16 cellular contexts compared by ENCODE assay signal in the genomic region with DNA sequence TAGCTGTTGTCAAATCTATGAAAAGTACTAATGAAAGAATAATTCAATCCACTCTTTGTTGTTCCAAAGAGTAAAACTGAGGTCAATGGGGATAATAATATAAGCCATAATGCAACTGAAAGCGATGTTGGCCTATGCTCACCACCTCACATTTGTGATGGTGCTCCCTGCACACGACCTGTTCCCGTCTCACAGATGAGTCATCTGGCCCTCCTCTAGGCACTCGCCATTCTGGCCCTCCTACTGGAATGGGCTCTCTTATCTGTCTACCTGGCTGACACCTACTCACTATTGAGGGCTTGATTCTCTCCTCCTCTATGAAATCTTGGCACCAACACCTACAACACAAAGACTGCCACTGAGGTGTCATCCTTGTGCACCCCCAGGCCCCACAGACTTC.
A peak's percentile ranks its signal among the peaks of the same experiment; 100 is the strongest.
DNase-seq lines count a peak whose midpoint lies in the region; ATAC-seq and TF ChIP-seq lines count a peak whose summit lies in the region.
"Had no signal": no experiment of that assay in that cellular context is flagged by ENCODE, and none has a peak within 500 bp of the region (broad histone marks: within the 10 kb centered on the region; RNA-seq: fewer than 3 reads in every experiment).

No MANE protein-coding gene starts in this region.

- no TSS peak for BruUV-seq in mammary epithelial cell (replicated peaks; lab: Mats Ljungman, UMichigan)
- BruUV-seq in MCF 10A (replicated peaks; lab: Mats Ljungman, UMichigan): no TSS peak

- intact Hi-C loops in mammary epithelial cell (cut with micrococcal nuclease) (loop anchor here (10.0 kb wide), 1 partner anchor 391 kb away; no protein-coding TSS in a partner anchor), MCF 10A (cut with micrococcal nuclease) (no loop called here), esophagus muscularis mucosa (cut with DNase I) (no loop called here)

- H3K27me3 Mint-ChIP-seq in MCF 10A (ENCODE audit: insufficient read depth, unreplicated experiment): no peaks in the 10 kb centered on the region
- H3K27me3 Mint-ChIP-seq in activated T-helper 17 cell treated with anti-CD3 and anti-CD28 coated beads, Interleukin-2, amount 50 U/mL, for 72 hours: no peaks in the 10 kb centered on the region
- H3K27me3 Mint-ChIP-seq: CD4-positive, alpha-beta memory T cell had no signal

- no peaks in the 10 kb centered on the region for H3K9me3 Mint-ChIP-seq in MCF 10A (ENCODE audit: unreplicated experiment)
- peaks cover 4% of the 10 kb centered on the region for H3K9me3 Mint-ChIP-seq in activated T-helper 17 cell treated with anti-CD3 and anti-CD28 coated beads, Interleukin-2, amount 50 U/mL, for 72 hours
- H3K9me3 Mint-ChIP-seq: GM23338 had no signal

- H4K20me1 ChIP-seq in mammary epithelial cell (ENCODE audit: insufficient read depth, low read length): no peaks in the 10 kb centered on the region

- H3K27me3 ChIP-seq in mammary epithelial cell (ENCODE audit: insufficient read depth, low read length) (no peaks in the 10 kb centered on the region), esophagus muscularis mucosa (no peaks in the 10 kb centered on the region)

- H3K36me3 ChIP-seq in mammary epithelial cell (ENCODE audit: insufficient read depth, low read length) (no peaks in the 10 kb centered on the region), esophagus muscularis mucosa (no peaks in the 10 kb centered on the region)

- H3K9ac ChIP-seq in mammary epithelial cell (ENCODE audit: insufficient read depth, low read length): no peak overlapping the region

- H3K4me3 Mint-ChIP-seq in MCF 10A (ENCODE audit: unreplicated experiment): no peak overlapping the region
- no peak overlapping the region for H3K4me3 Mint-ChIP-seq in activated T-helper 17 cell treated with anti-CD3 and anti-CD28 coated beads, Interleukin-2, amount 50 U/mL, for 72 hours
- H3K4me3 Mint-ChIP-seq: CD4-positive, alpha-beta memory T cell; GM23338; H9 had no signal

- TF ChIP-seq POLR2A in esophagus muscularis mucosa (IDR thresholded peaks at IDR 0.05; ENCODE audit: low read depth): no peak

- H3K4me1 Mint-ChIP-seq in MCF 10A (ENCODE audit: insufficient read depth, unreplicated experiment): no peaks in the 10 kb centered on the region
- H3K4me1 Mint-ChIP-seq in activated T-helper 17 cell treated with anti-CD3 and anti-CD28 coated beads, Interleukin-2, amount 50 U/mL, for 72 hours: no peaks in the 10 kb centered on the region
- H3K4me1 Mint-ChIP-seq: CD4-positive, alpha-beta memory T cell had no signal

- H3K4me1 ChIP-seq in mammary epithelial cell (ENCODE audit: insufficient read depth, low read length) (peaks cover 10% of the 10 kb centered on the region), esophagus muscularis mucosa (no peaks in the 10 kb centered on the region)

- H3K4me3 ChIP-seq in mammary epithelial cell (replicated peaks in 1 of 3; ENCODE audit: insufficient read depth in 1 of 3, low read depth in 2 of 3, low read length in 3 of 3) (no peak overlapping the region), esophagus muscularis mucosa (no peak overlapping the region)
- H3K4me3 ChIP-seq: GM12878, GM23338 had no signal

- 88% methylated on average over 4 of the region's 4 CpGs for WGBS in mammary epithelial cell (ENCODE audit: low coverage, missing lambda C conversion rate)
- WGBS in esophagus muscularis mucosa: 96% methylated on average over 4 of the region's 4 CpGs

- no peak for TF ChIP-seq EP300 in esophagus muscularis mucosa (IDR thresholded peaks at IDR 0.05)

- CTCF ChIA-PET in mammary epithelial cell (lab: Charles Lee; ENCODE audit: low non-redundant PET): no interaction called here
- CTCF ChIA-PET in MCF 10A (lab: Yijun Ruan, JAX): interaction anchor here (0.5 to 0.7 kb wide), 2 partner anchors 44 to 396 kb away, joined by 3 read pairs; no protein-coding TSS in a partner anchor

- DNase-seq in mammary epithelial cell (no peak), MCF 10A (ENCODE audit: unreplicated experiment) (no peak), esophagus muscularis mucosa (ENCODE audit: extremely low spot score) (peak; percentile 62), SIG-M5 treated with dmso at 0.1 percent for 504 hours (lab: John Stamatoyannopoulos, UW; ENCODE audit: unreplicated experiment) (no peak)
- DNase-seq: C1 segment of cervical spinal cord; Caco-2; CD4-positive, alpha-beta memory T cell; DMS 273 treated with DMSO at 0.1 percent for 48 hours; DMS79; GDM1; H9 had no signal

- no peak overlapping the region for H3K27ac Mint-ChIP-seq in MCF 10A (ENCODE audit: low read depth, unreplicated experiment)
- H3K27ac Mint-ChIP-seq in activated T-helper 17 cell treated with anti-CD3 and anti-CD28 coated beads, Interleukin-2, amount 50 U/mL, for 72 hours: peak overlapping the region; percentile 14
- H3K27ac Mint-ChIP-seq: CD4-positive, alpha-beta memory T cell; GM23338; H9 had no signal

- H3K79me2 ChIP-seq in mammary epithelial cell (ENCODE audit: insufficient read depth, low read length): no peaks in the 10 kb centered on the region

- no peak overlapping the region for H3K27ac ChIP-seq in mammary epithelial cell (ENCODE audit: insufficient read depth, low read depth, low read length)
- H3K27ac ChIP-seq in esophagus muscularis mucosa (replicated peaks in 1 of 4): no peak overlapping the region

- POLR2A ChIA-PET in MCF 10A (lab: Yijun Ruan, JAX): no interaction called here

- H2AFZ ChIP-seq in mammary epithelial cell (ENCODE audit: low read depth, low read length): peak overlapping the region; percentile 31
- H2AFZ ChIP-seq: GM23338 had no signal

- dilution Hi-C loops in mammary epithelial cell (cut with HindIII; ENCODE audit: low sequenced_read_pairs): no loop called here

- H3K4me2 ChIP-seq in mammary epithelial cell (ENCODE audit: insufficient read depth, low read depth, low read length): no peak overlapping the region
- H3K4me2 ChIP-seq: GM23338 had no signal

- H3K9me3 ChIP-seq in mammary epithelial cell (replicated peaks; ENCODE audit: insufficient read depth, low read length) (no peaks in the 10 kb centered on the region), esophagus muscularis mucosa (no peaks in the 10 kb centered on the region)
- H3K9me3 ChIP-seq: Caco-2 had no signal

- ATAC-seq in activated T-helper 17 cell treated with anti-CD3 and anti-CD28 coated beads, Interleukin-2, amount 50 U/mL, for 72 hours (replicated peaks): no peak
- ATAC-seq in GM21576 (IDR thresholded peaks at IDR 0.05; ENCODE audit: unreplicated experiment): no peak
- ATAC-seq: GM12878, GM23338, HCT116 had no signal

- TF ChIP-seq CTCF in mammary epithelial cell (conservative IDR thresholded peaks at IDR 0.05 in 1 of 2, IDR thresholded peaks at IDR 0.05 in 1 of 2; ENCODE audit: extremely low read depth in 1 of 2, insufficient read depth in 1 of 2, low read depth in 1 of 2, low read length in 2 of 2) (no peak), MCF 10A (IDR thresholded peaks at IDR 0.05; ENCODE audit: unreplicated experiment) (no peak), esophagus muscularis mucosa (IDR thresholded peaks at IDR 0.05) (no peak)

- H3K36me3 Mint-ChIP-seq in MCF 10A (ENCODE audit: insufficient read depth, unreplicated experiment): peaks cover 6% of the 10 kb centered on the region
- H3K36me3 Mint-ChIP-seq in activated T-helper 17 cell treated with anti-CD3 and anti-CD28 coated beads, Interleukin-2, amount 50 U/mL, for 72 hours (ENCODE audit: low read depth): no peaks in the 10 kb centered on the region
- H3K36me3 Mint-ChIP-seq: CD4-positive, alpha-beta memory T cell had no signal

- in situ Hi-C loops in mammary epithelial cell (cut with MboI; ENCODE audit: low sequenced_read_pairs in 2 of 2): no loop called here
